In genomic region chr1:61925591-61926298, GRCh38 we compare ENCODE assay signal across 23 cellular contexts.
DNase-seq lines count a peak whose midpoint lies in the region; ATAC-seq and TF ChIP-seq lines count a peak whose summit lies in the region.
"Had no signal": no experiment of that assay in that cellular context is flagged by ENCODE, and none has a peak within 500 bp of the region (broad histone marks: within the 10 kb centered on the region; RNA-seq: fewer than 3 reads in every experiment).

No MANE protein-coding gene starts in this region.

- POLR2A ChIA-PET in activated CD4-positive, alpha-beta memory T cell treated with anti-CD3 and anti-CD28 coated beads, Interleukin-2, amount 10 ng/mL, durations not matched to agents 7 days and 5 days (lab: Charles Lee) = no interaction called here

- intact Hi-C loops in sigmoid colon (cut with DNase I) = no loop called here

- no peaks in the 10 kb centered on the region for H3K27me3 Mint-ChIP-seq in nephron (ENCODE audit: low read depth)
- no peaks in the 10 kb centered on the region for H3K27me3 Mint-ChIP-seq in activated CD4-positive, alpha-beta memory T cell treated with anti-CD3 and anti-CD28 coated beads, Interleukin-2, amount 10 ng/mL, durations not matched to agents 7 days and 5 days
- H3K27me3 Mint-ChIP-seq: CD4-positive, alpha-beta T cell had no signal

- TF ChIP-seq POLR2A in sigmoid colon (IDR thresholded peaks at IDR 0.05) = no peak

- H3K9me3 ChIP-seq in sigmoid colon (no peaks in the 10 kb centered on the region), BE2C (no peaks in the 10 kb centered on the region)
- H3K9me3 ChIP-seq: BLaER1, SJSA1 had no signal

- CTCF ChIA-PET in activated CD4-positive, alpha-beta memory T cell treated with anti-CD3 and anti-CD28 coated beads, Interleukin-2, amount 10 ng/mL, durations not matched to agents 7 days and 5 days (lab: Charles Lee) = no interaction called here

- H3K27me3 ChIP-seq in foreskin keratinocyte (no peaks in the 10 kb centered on the region), sigmoid colon (no peaks in the 10 kb centered on the region), BE2C (no peaks in the 10 kb centered on the region)
- H3K27me3 ChIP-seq: BLaER1, SJSA1 had no signal

- H3K4me1 Mint-ChIP-seq in nephron = peaks cover 7% of the 10 kb centered on the region
- no peaks in the 10 kb centered on the region for H3K4me1 Mint-ChIP-seq in activated CD4-positive, alpha-beta memory T cell treated with anti-CD3 and anti-CD28 coated beads, Interleukin-2, amount 10 ng/mL, durations not matched to agents 7 days and 5 days

- no peaks in the 10 kb centered on the region for H3K4me1 ChIP-seq in foreskin keratinocyte
- no peaks in the 10 kb centered on the region for H3K4me1 ChIP-seq in sigmoid colon
- H3K4me1 ChIP-seq in BE2C = no peaks in the 10 kb centered on the region
- H3K4me1 ChIP-seq: BLaER1, SJSA1 had no signal

- TF ChIP-seq CTCF in foreskin keratinocyte (conservative IDR thresholded peaks at IDR 0.05) (no peak), nephron (IDR thresholded peaks at IDR 0.05; ENCODE audit: unreplicated experiment in 3 of 3) (no peak), sigmoid colon (IDR thresholded peaks at IDR 0.05) (no peak), BE2C (IDR thresholded peaks at IDR 0.05; ENCODE audit: low read depth, low read length) (no peak)

- no peak overlapping the region for H3K4me3 ChIP-seq in sigmoid colon
- H3K4me3 ChIP-seq in BE2C (ENCODE audit: low read depth, low read length) = no peak overlapping the region
- H3K4me3 ChIP-seq: BLaER1, SJSA1 had no signal

- no peak overlapping the region for H3K4me3 Mint-ChIP-seq in nephron
- no peak overlapping the region for H3K4me3 Mint-ChIP-seq in activated CD4-positive, alpha-beta memory T cell treated with anti-CD3 and anti-CD28 coated beads, Interleukin-2, amount 10 ng/mL, durations not matched to agents 7 days and 5 days
- H3K4me3 Mint-ChIP-seq: CD4-positive, alpha-beta T cell; HFFc6 had no signal

- H3K27ac ChIP-seq in foreskin keratinocyte = no peak overlapping the region
- no peak overlapping the region for H3K27ac ChIP-seq in sigmoid colon
- H3K27ac ChIP-seq: BLaER1, SJSA1 had no signal

- 90 to 94% methylated on average over 1 of the region's 1 CpG for WGBS in sigmoid colon, 2 donors

- H3K36me3 ChIP-seq in sigmoid colon (no peaks in the 10 kb centered on the region), BE2C (no peaks in the 10 kb centered on the region)
- H3K36me3 ChIP-seq: BLaER1, SJSA1 had no signal

- no peaks in the 10 kb centered on the region for H3K9me3 Mint-ChIP-seq in nephron
- no peaks in the 10 kb centered on the region for H3K9me3 Mint-ChIP-seq in activated CD4-positive, alpha-beta memory T cell treated with anti-CD3 and anti-CD28 coated beads, Interleukin-2, amount 10 ng/mL, durations not matched to agents 7 days and 5 days
- H3K9me3 Mint-ChIP-seq: CD4-positive, alpha-beta T cell; HFFc6 had no signal

- DNase-seq in EH (ENCODE audit: low read depth) (peak; percentile 8), NCI-H526 treated with DMSO at 0.1 percent for 48 hours (lab: John Stamatoyannopoulos, UW) (peak; percentile 14), foreskin keratinocyte (peak; percentile 20 to 33), sigmoid colon (no peak), BE2C (no peak)
- no peak for DNase-seq in activated CD4-positive, alpha-beta T cell treated with anti-CD3 and anti-CD28 coated beads, Interleukin-2, amount 50 U/mL, for 1 hour
- no peak for DNase-seq in activated CD4-positive, alpha-beta memory T cell treated with anti-CD3 and anti-CD28 coated beads, Interleukin-2, amount 10 ng/mL, durations not matched to agents 7 days and 5 days
- DNase-seq: CD4-positive, alpha-beta T cell; DMS153; EL; H7; HFFc6; Kasumi-1; NCI-H1436; NCI-H1930; NCI-H2171; NCI-H345; NCI-H524; OCI-M1 had no signal

- no peak for ATAC-seq in foreskin keratinocyte
- ATAC-seq: Right ventricle myocardium inferior had no signal

- no peak for TF ChIP-seq EP300 in sigmoid colon (IDR thresholded peaks at IDR 0.05)

- peak overlapping the region in 2 of 3 experiments; percentile 40 to 72 for H3K27ac Mint-ChIP-seq in nephron
- H3K27ac Mint-ChIP-seq in activated CD4-positive, alpha-beta memory T cell treated with anti-CD3 and anti-CD28 coated beads, Interleukin-2, amount 10 ng/mL, durations not matched to agents 7 days and 5 days = no peak overlapping the region
- H3K27ac Mint-ChIP-seq: CD4-positive, alpha-beta T cell; HFFc6 had no signal

- H3K36me3 Mint-ChIP-seq in nephron (ENCODE audit: low read depth) = peaks cover 16% of the 10 kb centered on the region
- no peaks in the 10 kb centered on the region for H3K36me3 Mint-ChIP-seq in activated CD4-positive, alpha-beta memory T cell treated with anti-CD3 and anti-CD28 coated beads, Interleukin-2, amount 10 ng/mL, durations not matched to agents 7 days and 5 days (ENCODE audit: low read depth)

Comparison
In these comparisons a context has a peak if more than half of its experiments do, and no peak if none do; other contexts are left out.
1. DNase-seq: peak in EH (single experiment), NCI-H526 treated with DMSO at 0.1 percent for 48 hours (single experiment) and foreskin keratinocyte (2 of 2); none in sigmoid colon (single experiment), activated CD4-positive, alpha-beta T cell treated with anti-CD3 and anti-CD28 coated beads, Interleukin-2, amount 50 U/mL, for 1 hour (single experiment), BE2C (single experiment) and activated CD4-positive, alpha-beta memory T cell treated with anti-CD3 and anti-CD28 coated beads, Interleukin-2, amount 10 ng/mL, durations not matched to agents 7 days and 5 days (single experiment).